Comparison of ENCODE assay signal across 1 cellular context in genomic region chr15:79322306-79322705, GRCh38.
TF ChIP-seq lines count a peak whose summit lies in the region.

No MANE protein-coding gene starts in this region.

TF ChIP-seq in IMR-90, 13 proteins besides CTCF, POLR2A, EP300 and RAD21 (continued from another document):
- TF ChIP-seq USF2 (IDR thresholded peaks at IDR 0.05; ENCODE audit: low read depth, low read length) (no peak), RCOR1 (IDR thresholded peaks at IDR 0.05; ENCODE audit: insufficient replicate concordance, low read length) (no peak), FOS (IDR thresholded peaks at IDR 0.05; ENCODE audit: low read depth, low read length) (no peak), CHD1 (IDR thresholded peaks at IDR 0.05; ENCODE audit: low read depth, low read length) (no peak), MXI1 (IDR thresholded peaks at IDR 0.05; ENCODE audit: borderline replicate concordance, low read depth, low read length) (no peak)
- TF ChIP-seq, protein P1, sequence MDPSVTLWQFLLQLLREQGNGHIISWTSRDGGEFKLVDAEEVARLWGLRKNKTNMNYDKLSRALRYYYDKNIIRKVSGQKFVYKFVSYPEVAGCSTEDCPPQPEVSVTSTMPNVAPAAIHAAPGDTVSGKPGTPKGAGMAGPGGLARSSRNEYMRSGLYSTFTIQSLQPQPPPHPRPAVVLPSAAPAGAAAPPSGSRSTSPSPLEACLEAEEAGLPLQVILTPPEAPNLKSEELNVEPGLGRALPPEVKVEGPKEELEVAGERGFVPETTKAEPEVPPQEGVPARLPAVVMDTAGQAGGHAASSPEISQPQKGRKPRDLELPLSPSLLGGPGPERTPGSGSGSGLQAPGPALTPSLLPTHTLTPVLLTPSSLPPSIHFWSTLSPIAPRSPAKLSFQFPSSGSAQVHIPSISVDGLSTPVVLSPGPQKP (IDR thresholded peaks at IDR 0.05; ENCODE audit: borderline replicate concordance, low read depth, low read length): no peak
TF ChIP-seq in IMR-90: peak in this region for 0.
